Comparison of ENCODE assay signal across 8 cellular contexts in genomic region chrX:153723351-153724251, GRCh38. TPM values are rescaled to one million over a fixed set of nuclear protein-coding genes. Genes with fewer than 3 reads are reported as not detected.
DNase-seq lines count a peak whose midpoint lies in the region; ATAC-seq and TF ChIP-seq lines count a peak whose summit lies in the region.

No MANE protein-coding gene starts in this region.

- 45% methylated on average over 12 of the region's 78 CpGs for WGBS in mammary epithelial cell (ENCODE audit: low coverage, missing lambda C conversion rate)

- CTCF ChIA-PET in mammary epithelial cell (lab: Charles Lee; ENCODE audit: low non-redundant PET), result interaction anchor here (0.6 kb wide), 1 partner anchor 227 kb away, joined by 4 read pairs; no protein-coding TSS in a partner anchor

- in situ Hi-C loops in mammary epithelial cell (cut with MboI; ENCODE audit: low sequenced_read_pairs in 2 of 2), result no loop called here

- peak overlapping the region; percentile 51 for H2AFZ ChIP-seq in mammary epithelial cell (ENCODE audit: low read depth, low read length)

- peak overlapping the region; percentile 57 to 68 (median 64) for H3K4me3 ChIP-seq in mammary epithelial cell (replicated peaks in 1 of 3; ENCODE audit: insufficient read depth in 1 of 3, low read depth in 2 of 3, low read length in 3 of 3)

- peak; percentile 14 to 44 for TF ChIP-seq CTCF in mammary epithelial cell (conservative IDR thresholded peaks at IDR 0.05 in 1 of 2, IDR thresholded peaks at IDR 0.05 in 1 of 2; ENCODE audit: extremely low read depth in 1 of 2, insufficient read depth in 1 of 2, low read depth in 1 of 2, low read length in 2 of 2)

- H3K9me3 ChIP-seq in mammary epithelial cell (replicated peaks; ENCODE audit: insufficient read depth, low read length), result no peaks in the 10 kb centered on the region

- peaks cover 35% of the 10 kb centered on the region for H3K4me1 ChIP-seq in mammary epithelial cell (ENCODE audit: insufficient read depth, low read length)

- H3K4me2 ChIP-seq in mammary epithelial cell (ENCODE audit: insufficient read depth, low read depth, low read length), result peak overlapping the region; percentile 88

- TSS peak; percentile 56 for BruUV-seq in mammary epithelial cell (replicated peaks; lab: Mats Ljungman, UMichigan)

- H3K27me3 ChIP-seq in mammary epithelial cell (ENCODE audit: insufficient read depth, low read length), result no peaks in the 10 kb centered on the region

- ATAC-seq in GM21529 (IDR thresholded peaks at IDR 0.05; ENCODE audit: unreplicated experiment), result peak; percentile 32
- ATAC-seq in left lobe of liver, result peak; percentile 6

- dilution Hi-C loops in mammary epithelial cell (cut with HindIII; ENCODE audit: low sequenced_read_pairs), result no loop called here

- peaks cover 51% of the 10 kb centered on the region for H3K79me2 ChIP-seq in mammary epithelial cell (ENCODE audit: insufficient read depth, low read length)

- H3K36me3 ChIP-seq in mammary epithelial cell (ENCODE audit: insufficient read depth, low read length), result peaks cover 3% of the 10 kb centered on the region

- intact Hi-C loops in mammary epithelial cell (cut with micrococcal nuclease), result no loop called here

- H3K27ac ChIP-seq in mammary epithelial cell (ENCODE audit: insufficient read depth, low read depth, low read length), result peak overlapping the region; percentile 72

- DNase-seq in ELF-1 (ENCODE audit: low read depth, low spot score), result peak; percentile 79
- DNase-seq in HuH-7 (ENCODE audit: low spot score), result peak; percentile 55
- DNase-seq in T follicular helper cell (ENCODE audit: low read depth), result peak; percentile 49
- peak; percentile 61 for DNase-seq in mammary epithelial cell
- peak; percentile 68 for DNase-seq in left lobe of liver (ENCODE audit: low spot score)
- DNase-seq in stimulated activated CD8-positive, alpha-beta memory T cell treated with anti-CD3 and anti-CD28 coated beads, Interleukin-2, amount 100 ng/mL, for 48 hours (ENCODE audit: low read depth in 2 of 2), result peak; percentile 50
- DNase-seq in NCI-H524 treated with DMSO at 0.1 percent for 48 hours (lab: John Stamatoyannopoulos, UW), result no peak

- H4K20me1 ChIP-seq in mammary epithelial cell (ENCODE audit: insufficient read depth, low read length), result no peaks in the 10 kb centered on the region

- H3K9ac ChIP-seq in mammary epithelial cell (ENCODE audit: insufficient read depth, low read length), result peak overlapping the region; percentile 80

RNA-seq across cellular contexts. Expression of gene BCAP31, which starts 0.6 kb away (rescaled TPM):
- total RNA-seq in mammary epithelial cell (100 to 1,000 TPM; 156 to 277 TPM), left lobe of liver (108 TPM)
- polyA plus RNA-seq in mammary epithelial cell, result 256 TPM
- 371 TPM for polyA minus RNA-seq in mammary epithelial cell

RNA-seq across cellular contexts. Expression of gene ABCD1, which starts 1.1 kb away (rescaled TPM):
- 1 to 10 TPM; 4.0 to 5.7 TPM for total RNA-seq in mammary epithelial cell
- 1.7 TPM for polyA plus RNA-seq in mammary epithelial cell
- 22.6 TPM for polyA minus RNA-seq in mammary epithelial cell
- 13.4 TPM for total RNA-seq in left lobe of liver

RNA-seq across cellular contexts. Expression of gene SLC6A8, which starts 35.9 kb away (rescaled TPM):
- total RNA-seq in mammary epithelial cell, result 10 to 100 TPM; 20.5 to 99.2 TPM
- polyA plus RNA-seq in mammary epithelial cell, result 82.3 TPM
- polyA minus RNA-seq in mammary epithelial cell, result 178 TPM
- 3.2 TPM for total RNA-seq in left lobe of liver

RNA-seq across cellular contexts. Expression of gene PLXNB3, which starts 40.4 kb away (rescaled TPM):
- total RNA-seq in mammary epithelial cell (10 to 100 TPM; 15.2 to 24.6 TPM), left lobe of liver (1.4 TPM)
- 12.0 TPM for polyA plus RNA-seq in mammary epithelial cell
- polyA minus RNA-seq in mammary epithelial cell, result 3.6 TPM

RNA-seq across cellular contexts. Expression of gene PNCK, which starts 50.0 kb away (rescaled TPM):
- total RNA-seq in mammary epithelial cell (1 to 10 TPM; 1.2 to 1.7 TPM), left lobe of liver (not detected)
- polyA plus RNA-seq in mammary epithelial cell, result 0.39 TPM
- polyA minus RNA-seq in mammary epithelial cell, result not detected
